In genomic region chr18:25299426-25299825, GRCh38 we compare ENCODE assay signal across 14 cellular contexts. TPM values are rescaled to one million over a fixed set of nuclear protein-coding genes. Genes with fewer than 3 reads are reported as not detected.
A peak's percentile ranks its signal among the peaks of the same experiment; 100 is the strongest.
DNase-seq lines count a peak whose midpoint lies in the region; ATAC-seq and TF ChIP-seq lines count a peak whose summit lies in the region.
"Had no signal": no experiment of that assay in that cellular context is flagged by ENCODE, and none has a peak within 500 bp of the region (broad histone marks: within the 10 kb centered on the region; RNA-seq: fewer than 3 reads in every experiment).

No MANE protein-coding gene starts in this region.

- H3K4me3 ChIP-seq in BLaER1 treated with 17β-estradiol and CSF1 and Interleukin-3, amounts not matched to agents 10 nM and 100 nM = no peak overlapping the region
- H3K4me3 ChIP-seq in PC-3 (ENCODE audit: low read length) = no peak overlapping the region
- no peak overlapping the region for H3K4me3 ChIP-seq in epithelial cell of proximal tubule (ENCODE audit: low read depth, low read length)
- no peak overlapping the region for H3K4me3 ChIP-seq in H7 (ENCODE audit: insufficient read depth, low read depth, low read length)
- H3K4me3 ChIP-seq: HAP-1 had no signal

- peak overlapping the region in 7 of 11 experiments; percentile 40 to 74 (median 59); a peak in 14 of 22 replicates for H3K27ac ChIP-seq in BLaER1 treated with 17β-estradiol and CSF1 and Interleukin-3, amounts not matched to agents 10 nM and 100 nM
- H3K27ac ChIP-seq in PC-3 (ENCODE audit: low read length) = peak overlapping the region; percentile 31

- no peaks in the 10 kb centered on the region for H3K36me3 ChIP-seq in BLaER1 treated with 17β-estradiol and CSF1 and Interleukin-3, amounts not matched to agents 10 nM and 100 nM
- H3K36me3 ChIP-seq in PC-3 (ENCODE audit: low read depth, low read length) (no peaks in the 10 kb centered on the region), H7 (replicated peaks; ENCODE audit: control insufficient read depth, insufficient read depth, low read length) (no peaks in the 10 kb centered on the region)
- H3K36me3 ChIP-seq: HAP-1 had no signal

- POLR2A ChIA-PET in PC-3 (lab: Charles Lee; ENCODE audit: unreplicated experiment) = interaction anchor here (0.6 kb wide), 1 partner anchor 11 kb away, joined by 3 read pairs; no protein-coding TSS in a partner anchor

- H3K9ac ChIP-seq in BLaER1 treated with 17β-estradiol and CSF1 and Interleukin-3, amounts not matched to agents 10 nM and 100 nM = peak overlapping the region in 1 of 11 experiments; percentile 25; a peak in 2 of 22 replicates
- no peak overlapping the region for H3K9ac ChIP-seq in PC-3 (ENCODE audit: low read length)

- H3K9me2 ChIP-seq in PC-3 (replicated peaks; ENCODE audit: low read length) = no peaks in the 10 kb centered on the region

- no peak overlapping the region for H2AFZ ChIP-seq in PC-3 (ENCODE audit: low read length)

- no peaks in the 10 kb centered on the region for H4K20me1 ChIP-seq in BLaER1 treated with 17β-estradiol and CSF1 and Interleukin-3, amounts not matched to agents 10 nM and 100 nM
- no peaks in the 10 kb centered on the region for H4K20me1 ChIP-seq in PC-3 (ENCODE audit: low read length)

- BruUV-seq in PC-3 (replicated peaks; lab: Mats Ljungman, UMichigan) = no TSS peak

- no peaks in the 10 kb centered on the region for H3K79me2 ChIP-seq in PC-3 (ENCODE audit: low read length)

- intact Hi-C loops in PC-3 (cut with micrococcal nuclease) = loop anchor here (2.0 kb wide), 1 partner anchor 51 kb away; no protein-coding TSS in a partner anchor

- H3K4me1 ChIP-seq in BLaER1 treated with 17β-estradiol and CSF1 and Interleukin-3, amounts not matched to agents 10 nM and 100 nM = peaks cover 0 to 22% (median 17%) of the 10 kb centered on the region in 10 experiments; a peak in 12 of 20 replicates
- peaks cover 18% of the 10 kb centered on the region for H3K4me1 ChIP-seq in PC-3 (ENCODE audit: insufficient read depth, low read length)
- H3K4me1 ChIP-seq: HAP-1 had no signal

- DNase-seq in PC-3 (peak; percentile 32), epithelial cell of proximal tubule (ENCODE audit: low read depth) (peak; percentile 25), omental fat pad (ENCODE audit: low spot score) (no peak), NCI-H69 (lab: John Stamatoyannopoulos, UW) (no peak), H7 (no peak)
- no peak for DNase-seq in stimulated activated CD8-positive, alpha-beta memory T cell treated with anti-CD3 and anti-CD28 coated beads, Interleukin-4, amount 100 ng/mL, for 48 hours
- DNase-seq: activated CD8-positive, alpha-beta memory T cell treated with anti-CD3 and anti-CD28 coated beads, Interleukin-2, amount 50 U/mL, for 48 hours; amygdala; CD4-positive, CD25-positive, alpha-beta regulatory T cell; NCI-H146; retina had no signal

- H3K4me2 ChIP-seq in BLaER1 treated with 17β-estradiol and CSF1 and Interleukin-3, amounts not matched to agents 10 nM and 100 nM = peak overlapping the region in 7 of 11 experiments; percentile 28 to 78 (median 49); a peak in 12 of 22 replicates
- peak overlapping the region; percentile 46 for H3K4me2 ChIP-seq in PC-3 (ENCODE audit: low read length)

- no peaks in the 10 kb centered on the region for H3K27me3 ChIP-seq in BLaER1 treated with 17β-estradiol and CSF1 and Interleukin-3, amounts not matched to agents 10 nM and 100 nM
- H3K27me3 ChIP-seq in PC-3 (ENCODE audit: low read length) = no peaks in the 10 kb centered on the region
- H3K27me3 ChIP-seq in H7 (ENCODE audit: control insufficient read depth, insufficient read depth, low read length) = no peaks in the 10 kb centered on the region

- H3K9me3 ChIP-seq in BLaER1 treated with 17β-estradiol and CSF1 and Interleukin-3, amounts not matched to agents 10 nM and 100 nM (replicated peaks in 1 of 11) = no peaks in the 10 kb centered on the region
- H3K9me3 ChIP-seq in PC-3 (ENCODE audit: low read length) = no peaks in the 10 kb centered on the region
- H3K9me3 ChIP-seq: HAP-1 had no signal

- no peaks in the 10 kb centered on the region for H3F3A ChIP-seq in PC-3 (ENCODE audit: low read length, unreplicated experiment)

- TF ChIP-seq CTCF in PC-3 (conservative IDR thresholded peaks at IDR 0.05; ENCODE audit: low read depth, low read length) (no peak), epithelial cell of proximal tubule (conservative IDR thresholded peaks at IDR 0.05; ENCODE audit: low read depth, low read length) (no peak), omental fat pad (IDR thresholded peaks at IDR 0.05) (no peak)

- CTCF ChIA-PET in PC-3 (lab: Charles Lee) = no interaction called here

- no peak for ATAC-seq in PC-3
- peak; percentile 63 for ATAC-seq in omental fat pad (ENCODE audit: low FRiP score)
- no peak for ATAC-seq in GM18861 (IDR thresholded peaks at IDR 0.05; ENCODE audit: unreplicated experiment)

RNA-seq across cellular contexts. Expression of gene ZNF521, which starts 52.5 kb away (rescaled TPM):
- total RNA-seq in PC-3 (2014; rRNA removed) (0.04 TPM in 1 of 2 replicates, not detected in the other), epithelial cell of proximal tubule (2.0 and 12.2 TPM in 2 replicates), omental fat pad (10 to 100 TPM; 15.0 to 79.9 (median 28.1) TPM)
- total RNA-seq in H7 (2014; rRNA removed; shearing (Covaris generic)) = 1.6 and 5.1 TPM in 2 replicates

Comparison
In these comparisons a context has a peak if more than half of its experiments do, and no peak if none do; other contexts are left out.
1. DNase-seq: peak in PC-3 (single experiment) and epithelial cell of proximal tubule (single experiment); none in omental fat pad (single experiment), stimulated activated CD8-positive, alpha-beta memory T cell treated with anti-CD3 and anti-CD28 coated beads, Interleukin-4, amount 100 ng/mL, for 48 hours (single experiment), NCI-H69 (single experiment) and H7 (single experiment).